2 cellular contexts compared by ENCODE assay signal in the genomic region with DNA sequence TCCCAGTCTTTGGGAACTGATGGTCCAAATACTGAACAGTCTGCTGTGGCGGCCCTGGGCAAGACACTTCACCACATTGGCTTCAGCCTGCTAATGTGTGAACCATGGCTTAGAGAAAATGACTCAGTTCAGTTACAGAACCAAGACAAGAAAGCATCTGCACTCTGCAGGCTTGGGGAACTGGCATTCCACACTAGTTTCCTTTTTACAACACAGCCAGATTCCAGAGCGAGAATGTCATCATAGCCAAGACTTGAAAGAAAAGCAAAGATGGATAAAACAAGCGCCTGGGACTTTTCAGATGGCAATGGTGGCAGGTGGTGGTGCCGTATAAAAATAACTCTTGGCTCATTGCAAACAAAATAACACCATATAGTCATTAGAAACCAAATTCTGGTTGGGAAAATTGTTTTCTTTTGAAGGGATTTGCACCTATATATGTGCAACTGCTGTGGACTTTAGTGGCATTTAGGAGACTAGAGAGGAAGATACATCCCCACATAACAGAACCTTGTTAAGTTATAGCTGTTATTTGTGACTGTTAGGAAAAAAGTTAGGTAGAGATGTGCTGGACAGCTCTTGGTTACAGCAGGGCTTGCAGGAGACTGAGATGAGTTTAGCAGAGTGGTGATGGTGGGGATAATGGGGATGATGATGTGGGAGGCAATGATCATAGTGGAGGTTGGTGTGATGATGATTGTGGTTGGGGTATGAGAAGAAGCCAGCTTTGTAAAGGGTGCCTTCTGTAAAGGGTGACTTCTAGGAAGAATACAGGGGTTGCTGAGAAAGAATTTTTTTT.
TF ChIP-seq lines count a peak whose summit lies in the region.

No MANE protein-coding gene starts in this region.

TF ChIP-seq in liver, 16 proteins besides CTCF, POLR2A, EP300 and RAD21 (continued from another document):
- TF ChIP-seq, protein P1, sequence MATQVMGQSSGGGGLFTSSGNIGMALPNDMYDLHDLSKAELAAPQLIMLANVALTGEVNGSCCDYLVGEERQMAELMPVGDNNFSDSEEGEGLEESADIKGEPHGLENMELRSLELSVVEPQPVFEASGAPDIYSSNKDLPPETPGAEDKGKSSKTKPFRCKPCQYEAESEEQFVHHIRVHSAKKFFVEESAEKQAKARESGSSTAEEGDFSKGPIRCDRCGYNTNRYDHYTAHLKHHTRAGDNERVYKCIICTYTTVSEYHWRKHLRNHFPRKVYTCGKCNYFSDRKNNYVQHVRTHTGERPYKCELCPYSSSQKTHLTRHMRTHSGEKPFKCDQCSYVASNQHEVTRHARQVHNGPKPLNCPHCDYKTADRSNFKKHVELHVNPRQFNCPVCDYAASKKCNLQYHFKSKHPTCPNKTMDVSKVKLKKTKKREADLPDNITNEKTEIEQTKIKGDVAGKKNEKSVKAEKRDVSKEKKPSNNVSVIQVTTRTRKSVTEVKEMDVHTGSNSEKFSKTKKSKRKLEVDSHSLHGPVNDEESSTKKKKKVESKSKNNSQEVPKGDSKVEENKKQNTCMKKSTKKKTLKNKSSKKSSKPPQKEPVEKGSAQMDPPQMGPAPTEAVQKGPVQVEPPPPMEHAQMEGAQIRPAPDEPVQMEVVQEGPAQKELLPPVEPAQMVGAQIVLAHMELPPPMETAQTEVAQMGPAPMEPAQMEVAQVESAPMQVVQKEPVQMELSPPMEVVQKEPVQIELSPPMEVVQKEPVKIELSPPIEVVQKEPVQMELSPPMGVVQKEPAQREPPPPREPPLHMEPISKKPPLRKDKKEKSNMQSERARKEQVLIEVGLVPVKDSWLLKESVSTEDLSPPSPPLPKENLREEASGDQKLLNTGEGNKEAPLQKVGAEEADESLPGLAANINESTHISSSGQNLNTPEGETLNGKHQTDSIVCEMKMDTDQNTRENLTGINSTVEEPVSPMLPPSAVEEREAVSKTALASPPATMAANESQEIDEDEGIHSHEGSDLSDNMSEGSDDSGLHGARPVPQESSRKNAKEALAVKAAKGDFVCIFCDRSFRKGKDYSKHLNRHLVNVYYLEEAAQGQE (IDR thresholded peaks at IDR 0.05), result peak; percentile 33
- TF ChIP-seq GABPA (IDR thresholded peaks at IDR 0.05 in 1 of 2, conservative IDR thresholded peaks at IDR 0.05 in 1 of 2), result no peak
- TF ChIP-seq, protein P2, sequence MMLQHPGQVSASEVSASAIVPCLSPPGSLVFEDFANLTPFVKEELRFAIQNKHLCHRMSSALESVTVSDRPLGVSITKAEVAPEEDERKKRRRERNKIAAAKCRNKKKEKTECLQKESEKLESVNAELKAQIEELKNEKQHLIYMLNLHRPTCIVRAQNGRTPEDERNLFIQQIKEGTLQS (IDR thresholded peaks at IDR 0.05), result no peak
- TF ChIP-seq FOXA2 (IDR thresholded peaks at IDR 0.05), result no peak
- TF ChIP-seq HNF4A (conservative IDR thresholded peaks at IDR 0.05), result no peak
- no peak for TF ChIP-seq NR2F2 (IDR thresholded peaks at IDR 0.05)
- TF ChIP-seq, protein P3, sequence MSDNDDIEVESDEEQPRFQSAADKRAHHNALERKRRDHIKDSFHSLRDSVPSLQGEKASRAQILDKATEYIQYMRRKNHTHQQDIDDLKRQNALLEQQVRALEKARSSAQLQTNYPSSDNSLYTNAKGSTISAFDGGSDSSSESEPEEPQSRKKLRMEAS (IDR thresholded peaks at IDR 0.05), result no peak

TF ChIP-seq in HepG2, 621 proteins besides CTCF, POLR2A, EP300 and RAD21 (continued from another document):
- TF ChIP-seq, protein P4, sequence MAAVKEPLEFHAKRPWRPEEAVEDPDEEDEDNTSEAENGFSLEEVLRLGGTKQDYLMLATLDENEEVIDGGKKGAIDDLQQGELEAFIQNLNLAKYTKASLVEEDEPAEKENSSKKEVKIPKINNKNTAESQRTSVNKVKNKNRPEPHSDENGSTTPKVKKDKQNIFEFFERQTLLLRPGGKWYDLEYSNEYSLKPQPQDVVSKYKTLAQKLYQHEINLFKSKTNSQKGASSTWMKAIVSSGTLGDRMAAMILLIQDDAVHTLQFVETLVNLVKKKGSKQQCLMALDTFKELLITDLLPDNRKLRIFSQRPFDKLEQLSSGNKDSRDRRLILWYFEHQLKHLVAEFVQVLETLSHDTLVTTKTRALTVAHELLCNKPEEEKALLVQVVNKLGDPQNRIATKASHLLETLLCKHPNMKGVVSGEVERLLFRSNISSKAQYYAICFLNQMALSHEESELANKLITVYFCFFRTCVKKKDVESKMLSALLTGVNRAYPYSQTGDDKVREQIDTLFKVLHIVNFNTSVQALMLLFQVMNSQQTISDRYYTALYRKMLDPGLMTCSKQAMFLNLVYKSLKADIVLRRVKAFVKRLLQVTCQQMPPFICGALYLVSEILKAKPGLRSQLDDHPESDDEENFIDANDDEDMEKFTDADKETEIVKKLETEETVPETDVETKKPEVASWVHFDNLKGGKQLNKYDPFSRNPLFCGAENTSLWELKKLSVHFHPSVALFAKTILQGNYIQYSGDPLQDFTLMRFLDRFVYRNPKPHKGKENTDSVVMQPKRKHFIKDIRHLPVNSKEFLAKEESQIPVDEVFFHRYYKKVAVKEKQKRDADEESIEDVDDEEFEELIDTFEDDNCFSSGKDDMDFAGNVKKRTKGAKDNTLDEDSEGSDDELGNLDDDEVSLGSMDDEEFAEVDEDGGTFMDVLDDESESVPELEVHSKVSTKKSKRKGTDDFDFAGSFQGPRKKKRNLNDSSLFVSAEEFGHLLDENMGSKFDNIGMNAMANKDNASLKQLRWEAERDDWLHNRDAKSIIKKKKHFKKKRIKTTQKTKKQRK (IDR thresholded peaks at IDR 0.05; ENCODE audit: low read length), result no peak
- TF ChIP-seq HOXA5 (CRISPR knock-in tag; IDR thresholded peaks at IDR 0.05) (no peak), ZSCAN12 (CRISPR knock-in tag; IDR thresholded peaks at IDR 0.05) (no peak), IRX3 (CRISPR knock-in tag; IDR thresholded peaks at IDR 0.05; ENCODE audit: borderline replicate concordance, low read depth) (no peak), ZFP36L1 (CRISPR knock-in tag; IDR thresholded peaks at IDR 0.05) (no peak), SKI (IDR thresholded peaks at IDR 0.05; ENCODE audit: partially characterized antibody) (no peak), SMARCE1 (IDR thresholded peaks at IDR 0.05; ENCODE audit: borderline replicate concordance) (no peak), MZF1 (CRISPR knock-in tag; IDR thresholded peaks at IDR 0.05; ENCODE audit: borderline replicate concordance) (no peak), ZNF10 (CRISPR knock-in tag; IDR thresholded peaks at IDR 0.05; ENCODE audit: borderline replicate concordance, low read depth) (no peak), SRF (IDR thresholded peaks at IDR 0.05; ENCODE audit: low read depth, low read length) (no peak), STAG1 (CRISPR knock-in tag; IDR thresholded peaks at IDR 0.05) (no peak), ZNF672 (CRISPR knock-in tag; IDR thresholded peaks at IDR 0.05) (no peak), ZNF567 (CRISPR knock-in tag; IDR thresholded peaks at IDR 0.05; ENCODE audit: borderline replicate concordance) (no peak), SP4 (CRISPR knock-in tag; IDR thresholded peaks at IDR 0.05) (no peak), ARNT2 (CRISPR knock-in tag; IDR thresholded peaks at IDR 0.05; ENCODE audit: low read depth) (no peak), NFIC (IDR thresholded peaks at IDR 0.05; ENCODE audit: low read length) (no peak), ZNF460 (CRISPR knock-in tag; IDR thresholded peaks at IDR 0.05; ENCODE audit: borderline replicate concordance) (no peak), ZNF138 (CRISPR knock-in tag; IDR thresholded peaks at IDR 0.05; ENCODE audit: low read depth) (no peak)
